ENCODE assay signal across 8 cellular contexts in the genomic region with DNA sequence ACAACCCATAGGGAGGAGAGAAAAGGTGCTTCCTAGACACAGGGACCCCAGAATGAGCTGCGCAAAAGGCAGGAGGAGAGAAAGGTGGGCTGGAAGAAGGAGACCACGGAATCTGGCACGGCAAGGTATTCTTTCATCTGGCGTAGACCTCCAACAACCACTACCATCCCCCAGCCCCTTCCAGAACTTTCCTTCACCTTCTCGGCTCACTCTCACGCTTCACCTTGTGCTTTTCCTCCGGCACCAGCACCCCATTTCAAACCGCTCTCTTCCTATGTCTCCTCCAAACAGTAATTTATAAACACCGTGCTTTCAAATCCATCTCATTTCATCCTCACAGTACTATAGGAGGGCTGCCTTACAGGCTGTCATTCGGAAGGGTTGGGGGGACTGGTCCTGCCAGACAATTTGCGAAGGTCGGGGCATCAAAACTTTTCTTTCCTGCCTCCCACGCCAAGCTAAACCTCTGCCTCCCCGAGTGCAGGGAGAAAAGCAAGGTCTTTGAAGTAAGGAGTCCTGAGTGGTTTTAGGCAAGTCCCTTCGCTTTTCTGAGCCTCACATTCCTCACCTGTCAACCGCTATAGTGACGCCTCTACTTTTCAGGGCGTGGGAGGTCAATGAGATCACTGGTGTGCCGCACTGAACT. TPM values are rescaled to one million over a fixed set of nuclear protein-coding genes. Genes with fewer than 3 reads are reported as not detected.
DNase-seq lines count a peak whose midpoint lies in the region; ATAC-seq and TF ChIP-seq lines count a peak whose summit lies in the region.

No MANE protein-coding gene starts in this region.

- H3K36me3 Mint-ChIP-seq in activated B cell treated with CpG ODN at 0.5 μM for 24 hours (ENCODE audit: low read depth), result peaks cover 14% of the 10 kb centered on the region

- H4K20me1 ChIP-seq in HCT116 (ENCODE audit: insufficient read depth), result no peaks in the 10 kb centered on the region

- H3K27ac ChIP-seq in HCT116 (ENCODE audit: low read depth, low read length) (no peak overlapping the region), foreskin keratinocyte (peak overlapping the region; percentile 63), skin epidermis (peak overlapping the region in 17 of 21 experiments; percentile 61 to 92 (median 81))

- H2AFZ ChIP-seq in HCT116 (ENCODE audit: low read depth, low read length, poor library complexity, severe bottlenecking), result no peak overlapping the region

- BruUV-seq in HCT116 (replicated peaks; lab: Mats Ljungman, UMichigan), result TSS peak; percentile 48

- H3K4me2 ChIP-seq in HCT116 (ENCODE audit: low read length), result peak overlapping the region; percentile 88

- no peaks in the 10 kb centered on the region for H3K27me3 Mint-ChIP-seq in activated B cell treated with CpG ODN at 0.5 μM for 24 hours

- peak overlapping the region; percentile 95 for H3K4me3 Mint-ChIP-seq in activated B cell treated with CpG ODN at 0.5 μM for 24 hours

- no peaks in the 10 kb centered on the region for H3K9me3 Mint-ChIP-seq in activated B cell treated with CpG ODN at 0.5 μM for 24 hours

- TF ChIP-seq POLR2A in HCT116 (IDR thresholded peaks at IDR 0.05; ENCODE audit: borderline replicate concordance, extremely low read depth, insufficient read depth, insufficient read length), result no peak

- no peaks in the 10 kb centered on the region for H3K9me2 ChIP-seq in HCT116 (ENCODE audit: insufficient read depth)

- RAD21 ChIA-PET in HCT116 (lab: Charles Lee; ENCODE audit: low non-redundant PET in 1 of 2, low total read pairs in 2 of 2, uncharacterized antibody in 2 of 2, unreplicated experiment in 2 of 2), result no interaction called here

- no peaks in the 10 kb centered on the region for H3K9me3 ChIP-seq in HCT116 (ENCODE audit: control insufficient read depth in 1 of 2, insufficient read depth in 1 of 2, low read depth in 1 of 2, low read length in 2 of 2)

- H3K27ac Mint-ChIP-seq in activated B cell treated with CpG ODN at 0.5 μM for 24 hours, result peak overlapping the region; percentile 87

- intact Hi-C loops in HCT116 (cut with micrococcal nuclease) (no loop called here), activated B cell treated with CpG ODN at 0.5 μM for 24 hours (cut with micrococcal nuclease) (loop anchor here (1.0 to 2.0 kb wide), 9 partner anchors 35 to 550 kb away; a partner anchor contains a TSS)

- H3K4me1 Mint-ChIP-seq in activated B cell treated with CpG ODN at 0.5 μM for 24 hours, result peaks cover 34% of the 10 kb centered on the region

- CTCF ChIA-PET in HCT116 (lab: Charles Lee), result no interaction called here
- CTCF ChIA-PET in activated B cell treated with CpG ODN at 0.5 μM for 24 hours (lab: Charles Lee), result interaction anchor here (1.1 kb wide), 1 partner anchor 40 kb away, joined by 3 read pairs; no protein-coding TSS in a partner anchor

- DNase-seq in HCT116 (ENCODE audit: low read depth, low spot score), result no peak
- no peak for DNase-seq in activated B cell treated with CpG ODN at 0.5 μM for 24 hours
- peak in 1 of 2 donors; percentile 49 for DNase-seq in foreskin keratinocyte
- DNase-seq in NCI-H1436 treated with DMSO at 0.1 percent for 48 hours (lab: John Stamatoyannopoulos, UW), result no peak
- DNase-seq in HuH-7.5 (ENCODE audit: low spot score), result no peak
- DNase-seq in HT-29 (ENCODE audit: low spot score), result no peak
- no peak for DNase-seq in HCEC 1CT

- POLR2A ChIA-PET in HCT116 (lab: Charles Lee) (interaction anchor here (0.9 kb wide), 1 partner anchor 16 kb away, joined by 6 read pairs; no protein-coding TSS in a partner anchor), activated B cell treated with CpG ODN at 0.5 μM for 24 hours (lab: Charles Lee) (interaction anchor here (0.6 to 3.3 kb wide), 6 partner anchors 48 to 387 kb away, joined by 4 to 25 read pairs (median 15); a partner anchor contains a TSS)

- H3K4me1 ChIP-seq in HCT116 (ENCODE audit: control insufficient read depth in 1 of 2, insufficient read depth in 2 of 2, low read length in 2 of 2) (peaks cover 8 to 41% of the 10 kb centered on the region in 2 experiments), foreskin keratinocyte (no peaks in the 10 kb centered on the region)

- no peak for TF ChIP-seq CTCF in HCT116 (IDR thresholded peaks at IDR 0.05 in 2 of 3, conservative IDR thresholded peaks at IDR 0.05 in 1 of 3; ENCODE audit: borderline replicate concordance in 1 of 3, insufficient read depth in 1 of 3, low read depth in 2 of 3, low read length in 2 of 3)
- no peak for TF ChIP-seq CTCF in activated B cell treated with CpG ODN at 0.5 μM for 24 hours (IDR thresholded peaks at IDR 0.05)
- TF ChIP-seq CTCF in foreskin keratinocyte (conservative IDR thresholded peaks at IDR 0.05), result no peak

- no peaks in the 10 kb centered on the region for H3K79me2 ChIP-seq in HCT116 (ENCODE audit: insufficient read depth, low read length)

- H3K27me3 ChIP-seq in HCT116 (ENCODE audit: insufficient read depth, low read length), result no peaks in the 10 kb centered on the region
- H3K27me3 ChIP-seq in foreskin keratinocyte, result no peaks in the 10 kb centered on the region

- no peaks in the 10 kb centered on the region for H3K36me3 ChIP-seq in HCT116 (ENCODE audit: control insufficient read depth in 1 of 2, insufficient read depth in 2 of 2, low read length in 2 of 2)

- peak overlapping the region; percentile 59 for H3K9ac ChIP-seq in HCT116 (ENCODE audit: low read length)

- TF ChIP-seq RAD21 in HCT116 (IDR thresholded peaks at IDR 0.05; ENCODE audit: low read depth), result no peak

- ATAC-seq in HCT116, result no peak
- no peak for ATAC-seq in activated B cell treated with CpG ODN at 0.5 μM for 24 hours (ENCODE audit: low read depth)
- ATAC-seq in foreskin keratinocyte, result no peak

- peak overlapping the region; percentile 66 to 80 for H3K4me3 ChIP-seq in HCT116 (replicated peaks in 1 of 2; ENCODE audit: low read depth in 1 of 2, low read length in 2 of 2)
- peak overlapping the region; percentile 67 to 99 (median 85) for H3K4me3 ChIP-seq in skin epidermis

TF ChIP-seq in HCT116, 20 proteins besides CTCF, POLR2A, EP300 and RAD21:
- TF ChIP-seq FOSL1 (IDR thresholded peaks at IDR 0.05; ENCODE audit: low read depth) (no peak), ZFX (IDR thresholded peaks at IDR 0.05) (no peak), CEBPB (IDR thresholded peaks at IDR 0.05; ENCODE audit: low read depth) (no peak), POLR2AphosphoS5 (IDR thresholded peaks at IDR 0.05; ENCODE audit: low read depth, low read length) (no peak), YY1 (IDR thresholded peaks at IDR 0.05; ENCODE audit: extremely low read depth, insufficient replicate concordance, low read depth, low read length) (no peak)
- TF ChIP-seq, protein P1, sequence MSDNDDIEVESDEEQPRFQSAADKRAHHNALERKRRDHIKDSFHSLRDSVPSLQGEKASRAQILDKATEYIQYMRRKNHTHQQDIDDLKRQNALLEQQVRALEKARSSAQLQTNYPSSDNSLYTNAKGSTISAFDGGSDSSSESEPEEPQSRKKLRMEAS (IDR thresholded peaks at IDR 0.05), result no peak

RNA-seq across cellular contexts. Expression of a gene that starts 0.9 kb away (rescaled TPM):
- total RNA-seq in HCT116 (2021; ENCODE audit: unreplicated experiment) (3.0 TPM), activated B cell treated with CpG ODN at 0.5 μM for 24 hours (3.2 and 3.5 TPM in 2 replicates), foreskin keratinocyte (6.1 and 6.7 TPM in 2 replicates)
- 2.8 and 4.0 TPM in 2 replicates for polyA plus RNA-seq in HCT116 (2012)
- polyA plus RNA-seq in foreskin keratinocyte, result 3.8 and 3.9 TPM in 2 replicates
- 3.5 and 10.5 TPM in 2 replicates for total RNA-seq in HT-29 (2014; rRNA removed; shearing (Covaris generic))

RNA-seq across cellular contexts. Expression of a gene that starts 1.2 kb away (rescaled TPM):
- total RNA-seq in HCT116 (2021; ENCODE audit: unreplicated experiment) (6.0 TPM), activated B cell treated with CpG ODN at 0.5 μM for 24 hours (3.5 and 4.9 TPM in 2 replicates), foreskin keratinocyte (5.2 and 6.1 TPM in 2 replicates)
- polyA plus RNA-seq in HCT116 (2012), result 3.3 and 3.7 TPM in 2 replicates
- 3.3 and 3.7 TPM in 2 replicates for polyA plus RNA-seq in foreskin keratinocyte
- 4.4 and 5.1 TPM in 2 replicates for total RNA-seq in HT-29 (2014; rRNA removed; shearing (Covaris generic))

RNA-seq across cellular contexts. Expression of a gene that starts 48.1 kb away (rescaled TPM):
- total RNA-seq in HCT116 (2021; ENCODE audit: unreplicated experiment), result 50.1 TPM
- polyA plus RNA-seq in HCT116 (2012), result 18.9 and 24.7 TPM in 2 replicates
- 42.8 and 46.0 TPM in 2 replicates for total RNA-seq in activated B cell treated with CpG ODN at 0.5 μM for 24 hours
- total RNA-seq in foreskin keratinocyte, result 46.6 and 46.8 TPM in 2 replicates
- 41.8 and 45.1 TPM in 2 replicates for polyA plus RNA-seq in foreskin keratinocyte
- total RNA-seq in HT-29 (2014; rRNA removed; shearing (Covaris generic)), result 37.2 and 41.9 TPM in 2 replicates
